Comparison of ENCODE assay signal across 3 cellular contexts in the genomic region with DNA sequence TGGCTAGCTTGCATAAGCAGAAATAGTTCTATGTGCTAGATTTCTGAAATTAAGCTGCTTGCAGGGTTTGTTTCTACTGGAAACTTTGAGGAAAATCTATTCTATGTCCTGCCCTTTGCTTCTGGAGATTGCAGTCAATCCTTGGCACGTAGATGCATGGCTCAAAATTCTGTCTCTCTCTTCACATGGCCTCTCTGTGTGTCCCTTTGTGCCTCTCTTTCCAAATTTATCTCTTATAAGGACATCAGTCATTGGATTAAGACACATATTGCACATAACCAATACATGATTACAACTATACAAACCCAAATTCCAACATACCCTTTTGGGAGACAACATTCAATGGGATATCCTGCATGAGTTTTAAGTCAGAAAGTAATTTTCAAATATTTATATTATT.
TF ChIP-seq lines count a peak whose summit lies in the region.

No MANE protein-coding gene starts in this region.

TF ChIP-seq in GM23338, 12 proteins besides CTCF, POLR2A, EP300 and RAD21:
- no peak for TF ChIP-seq EZH2phosphoT487 (IDR thresholded peaks at IDR 0.05; ENCODE audit: unreplicated experiment)
- TF ChIP-seq POLR2AphosphoS5 (IDR thresholded peaks at IDR 0.05; ENCODE audit: low read depth): peak; percentile 14

TF ChIP-seq in WTC11, 78 proteins besides CTCF, POLR2A, EP300 and RAD21:
- no peak for TF ChIP-seq ZNF671 (CRISPR knock-in tag; IDR thresholded peaks at IDR 0.05)
- TF ChIP-seq, protein P1, sequence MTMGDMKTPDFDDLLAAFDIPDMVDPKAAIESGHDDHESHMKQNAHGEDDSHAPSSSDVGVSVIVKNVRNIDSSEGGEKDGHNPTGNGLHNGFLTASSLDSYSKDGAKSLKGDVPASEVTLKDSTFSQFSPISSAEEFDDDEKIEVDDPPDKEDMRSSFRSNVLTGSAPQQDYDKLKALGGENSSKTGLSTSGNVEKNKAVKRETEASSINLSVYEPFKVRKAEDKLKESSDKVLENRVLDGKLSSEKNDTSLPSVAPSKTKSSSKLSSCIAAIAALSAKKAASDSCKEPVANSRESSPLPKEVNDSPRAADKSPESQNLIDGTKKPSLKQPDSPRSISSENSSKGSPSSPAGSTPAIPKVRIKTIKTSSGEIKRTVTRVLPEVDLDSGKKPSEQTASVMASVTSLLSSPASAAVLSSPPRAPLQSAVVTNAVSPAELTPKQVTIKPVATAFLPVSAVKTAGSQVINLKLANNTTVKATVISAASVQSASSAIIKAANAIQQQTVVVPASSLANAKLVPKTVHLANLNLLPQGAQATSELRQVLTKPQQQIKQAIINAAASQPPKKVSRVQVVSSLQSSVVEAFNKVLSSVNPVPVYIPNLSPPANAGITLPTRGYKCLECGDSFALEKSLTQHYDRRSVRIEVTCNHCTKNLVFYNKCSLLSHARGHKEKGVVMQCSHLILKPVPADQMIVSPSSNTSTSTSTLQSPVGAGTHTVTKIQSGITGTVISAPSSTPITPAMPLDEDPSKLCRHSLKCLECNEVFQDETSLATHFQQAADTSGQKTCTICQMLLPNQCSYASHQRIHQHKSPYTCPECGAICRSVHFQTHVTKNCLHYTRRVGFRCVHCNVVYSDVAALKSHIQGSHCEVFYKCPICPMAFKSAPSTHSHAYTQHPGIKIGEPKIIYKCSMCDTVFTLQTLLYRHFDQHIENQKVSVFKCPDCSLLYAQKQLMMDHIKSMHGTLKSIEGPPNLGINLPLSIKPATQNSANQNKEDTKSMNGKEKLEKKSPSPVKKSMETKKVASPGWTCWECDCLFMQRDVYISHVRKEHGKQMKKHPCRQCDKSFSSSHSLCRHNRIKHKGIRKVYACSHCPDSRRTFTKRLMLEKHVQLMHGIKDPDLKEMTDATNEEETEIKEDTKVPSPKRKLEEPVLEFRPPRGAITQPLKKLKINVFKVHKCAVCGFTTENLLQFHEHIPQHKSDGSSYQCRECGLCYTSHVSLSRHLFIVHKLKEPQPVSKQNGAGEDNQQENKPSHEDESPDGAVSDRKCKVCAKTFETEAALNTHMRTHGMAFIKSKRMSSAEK (CRISPR knock-in tag; IDR thresholded peaks at IDR 0.05; ENCODE audit: borderline replicate concordance): peak; percentile 68; the same call in 1 of the 2 replicates
- no peak for TF ChIP-seq TP53 (CRISPR knock-in tag; IDR thresholded peaks at IDR 0.05)

TF ChIP-seq in H1, 55 proteins besides CTCF, POLR2A, EP300 and RAD21:
- TF ChIP-seq CBX8 (IDR thresholded peaks at IDR 0.05; ENCODE audit: borderline replicate concordance, low read depth, low read length) (no peak), POLR2AphosphoS5 (IDR thresholded peaks at IDR 0.05; ENCODE audit: low read depth, low read length) (peak; percentile 67; the same call in 1 of the 2 replicates), SIN3A (conservative IDR thresholded peaks at IDR 0.05 in 1 of 2, IDR thresholded peaks at IDR 0.05 in 1 of 2; ENCODE audit: low read depth in 1 of 2, low read length in 2 of 2) (no peak), SIRT6 (IDR thresholded peaks at IDR 0.05; ENCODE audit: low read length) (no peak)
TF ChIP-seq in H1: peak in this region for 1.
